In genomic region chr19:46955114-46955812, GRCh38 we compare ENCODE assay signal across 8 cellular contexts.
A peak's percentile ranks its signal among the peaks of the same experiment; 100 is the strongest.
DNase-seq lines count a peak whose midpoint lies in the region; ATAC-seq, FAIRE-seq and TF ChIP-seq lines count a peak whose summit lies in the region.

No MANE protein-coding gene starts in this region.

- H3K36me3 Mint-ChIP-seq in naive B cell: peaks cover 0 to 10% of the 10 kb centered on the region in 2 donors

- TF ChIP-seq POLR2A in GM19099 (IDR thresholded peaks at IDR 0.05; ENCODE audit: extremely low read depth, insufficient read length, low read depth): peak; percentile 40
- TF ChIP-seq POLR2A in GM12878 (IDR thresholded peaks at IDR 0.05; ENCODE audit: low read depth, low read length): no peak

- POLR2A ChIA-PET in GM12878 (lab: Charles Lee): interaction anchor here (0.5 to 1.8 kb wide), 5 partner anchors 10 to 158 kb away, joined by 3 to 7 read pairs (median 4); partner anchors contain the start of gene ZC3H4

- peak overlapping the region; percentile 19 to 85 (median 72) for H3K4me3 Mint-ChIP-seq in naive B cell

- H4K20me1 ChIP-seq in GM12878 (ENCODE audit: control insufficient read depth, insufficient read depth): peaks cover 3% of the 10 kb centered on the region

- in situ Hi-C loops in GM12878 (cut with MboI): no loop called here

- H3K9me3 Mint-ChIP-seq in naive B cell: no peaks in the 10 kb centered on the region

- DNase-seq in RPMI7951 (ENCODE audit: low read depth) (peak; percentile 72), GM12878 (ENCODE audit: low read depth, low spot score) (no peak), naive B cell (peak; percentile 12), NCI-H2107 (lab: John Stamatoyannopoulos, UW) (no peak), NCI-H1694 treated with DMSO at 0.1 percent for 48 hours (lab: John Stamatoyannopoulos, UW) (no peak), retina (no peak), HK-2 (ENCODE audit: unreplicated experiment) (no peak)

- H3K4me1 Mint-ChIP-seq in naive B cell: peaks cover 36 to 47% (median 42%) of the 10 kb centered on the region in 3 donors

- H3K27ac ChIP-seq in GM12878 (ENCODE audit: control insufficient read depth, insufficient read depth): peak overlapping the region; percentile 62

- peaks cover 45% of the 10 kb centered on the region for H3K4me1 ChIP-seq in GM12878 (ENCODE audit: control insufficient read depth, insufficient read depth, low read length)

- no peaks in the 10 kb centered on the region; the same call in 2 of the 3 replicates for H3K9me3 ChIP-seq in GM12878 (replicated peaks; ENCODE audit: control insufficient read depth, insufficient read depth, low read length)

- FAIRE-seq in GM12878 (lab: Jason Lieb, UNC): peak; percentile 72

- H3K4me2 ChIP-seq in GM12878 (ENCODE audit: control insufficient read depth, insufficient read depth): peak overlapping the region; percentile 98

- no peak for TF ChIP-seq CTCF in GM12878 (IDR thresholded peaks at IDR 0.05 in 2 of 3, conservative IDR thresholded peaks at IDR 0.05 in 1 of 3; ENCODE audit: control insufficient read depth in 2 of 3, extremely low read depth in 1 of 3, insufficient read depth in 1 of 3, low read depth in 3 of 3, low read length in 3 of 3)

- SMC1A ChIA-PET in GM12878 (lab: Charles Lee; ENCODE audit: uncharacterized antibody, unreplicated experiment): interaction anchor here (0.6 to 3.2 kb wide), 11 partner anchors 8 to 161 kb away, joined by 3 to 21 read pairs (median 4); no protein-coding TSS in a partner anchor

- peaks cover 2 to 6% of the 10 kb centered on the region in 2 experiments; a peak in 2 of 4 replicates for H3K36me3 ChIP-seq in GM12878 (ENCODE audit: control insufficient read depth in 2 of 2, insufficient read depth in 2 of 2, low read length in 1 of 2)

- H3K9ac ChIP-seq in GM12878 (ENCODE audit: control insufficient read depth, insufficient read depth, low read length): peak overlapping the region; percentile 45

- intact Hi-C loops in GM12878 (cut with micrococcal nuclease; ENCODE audit: unreplicated experiment): no loop called here

- H3K27ac Mint-ChIP-seq in naive B cell: peak overlapping the region in 5 of 6 donors; percentile 52 to 70 (median 67)

- H3K27me3 Mint-ChIP-seq in naive B cell: no peaks in the 10 kb centered on the region

- CTCF ChIA-PET in GM12878 (lab: Yijun Ruan, JAX): interaction anchor here (0.7 to 2.7 kb wide), 9 partner anchors 10 to 211 kb away, joined by 3 to 11 read pairs (median 4); no protein-coding TSS in a partner anchor

- ATAC-seq in GM12878 (peak; percentile 73), naive B cell (ENCODE audit: low read depth in 2 of 2) (peak; percentile 55 to 69)

- BruUV-seq in GM12878 (replicated peaks; lab: Mats Ljungman, UMichigan): TSS peak; percentile 39

- H3K79me2 ChIP-seq in GM12878 (ENCODE audit: control insufficient read depth, insufficient read depth, low read length): peaks cover 8% of the 10 kb centered on the region

- WGBS in GM12878 (ENCODE audit: insufficient coverage, insufficient replicate concordance, low lambda C conversion rate, missing lambda C conversion rate): 53% methylated on average over 9 of the region's 9 CpGs

- H3K27me3 ChIP-seq in GM12878 (replicated peaks in 1 of 2; ENCODE audit: control insufficient read depth in 2 of 2, insufficient read depth in 2 of 2, low read length in 1 of 2): no peaks in the 10 kb centered on the region

- H2AFZ ChIP-seq in GM12878 (ENCODE audit: control insufficient read depth, low read depth, low read length): peak overlapping the region; percentile 68

- TF ChIP-seq EP300 in GM12878 (IDR thresholded peaks at IDR 0.05; ENCODE audit: borderline replicate concordance in 1 of 2, control insufficient read depth in 1 of 2, low read depth in 2 of 2, low read length in 2 of 2): no peak

- RAD21 ChIA-PET in GM12878 (lab: Charles Lee; ENCODE audit: unreplicated experiment): interaction anchor here (0.6 to 1.9 kb wide), 7 partner anchors 11 to 99 kb away, joined by 3 to 5 read pairs (median 3); no protein-coding TSS in a partner anchor

- 0 out of 2 replicates have a peak overlapping the region, but pooled peaks have one; percentile 23 for H3K4me3 ChIP-seq in GM12878

- TF ChIP-seq RAD21 in GM12878 (IDR thresholded peaks at IDR 0.05; ENCODE audit: insufficient read depth, low read depth, low read length): no peak

TF ChIP-seq in GM12878, 131 proteins besides CTCF, POLR2A, EP300 and RAD21:
- TF ChIP-seq BCL11A (IDR thresholded peaks at IDR 0.05; ENCODE audit: low read depth, low read length) (no peak), ETV6 (conservative IDR thresholded peaks at IDR 0.05 in 1 of 2, IDR thresholded peaks at IDR 0.05 in 1 of 2; ENCODE audit: borderline replicate concordance in 1 of 2, low read depth in 1 of 2) (peak in 1 of 2 experiments; percentile 9; a peak in 1 of 4 replicates), SP1 (IDR thresholded peaks at IDR 0.05; ENCODE audit: low read depth, low read length) (no peak), CHD2 (IDR thresholded peaks at IDR 0.05; ENCODE audit: borderline replicate concordance, low read depth, low read length) (0 out of 2 replicates have a peak, but pooled peaks have one; percentile 24), SRF (IDR thresholded peaks at IDR 0.05; ENCODE audit: low read depth in 2 of 2, low read length in 2 of 2) (no peak), PKNOX1 (IDR thresholded peaks at IDR 0.05) (0 out of 2 replicates have a peak, but pooled peaks have one; percentile 6), JUNB (IDR thresholded peaks at IDR 0.05) (no peak), BACH1 (IDR thresholded peaks at IDR 0.05; ENCODE audit: borderline replicate concordance) (peak; percentile 91; the same call in 1 of the 2 replicates), RELB (IDR thresholded peaks at IDR 0.05; ENCODE audit: low read depth) (no peak), YY1 (IDR thresholded peaks at IDR 0.05; ENCODE audit: low read depth, low read length) (peak; percentile 62; the same call in 1 of the 2 replicates), SREBF1 (IDR thresholded peaks at IDR 0.05; ENCODE audit: low read length) (no peak)

Comparison
In these comparisons a context has a peak if more than half of its experiments do, and no peak if none do; other contexts are left out.
1. DNase-seq: peak in RPMI7951 (single experiment) and naive B cell (single experiment); none in GM12878 (single experiment), NCI-H2107 (single experiment), NCI-H1694 treated with DMSO at 0.1 percent for 48 hours (single experiment), retina (single experiment) and HK-2 (single experiment).